ENCODE assay signal across 16 cellular contexts in the genomic region with DNA sequence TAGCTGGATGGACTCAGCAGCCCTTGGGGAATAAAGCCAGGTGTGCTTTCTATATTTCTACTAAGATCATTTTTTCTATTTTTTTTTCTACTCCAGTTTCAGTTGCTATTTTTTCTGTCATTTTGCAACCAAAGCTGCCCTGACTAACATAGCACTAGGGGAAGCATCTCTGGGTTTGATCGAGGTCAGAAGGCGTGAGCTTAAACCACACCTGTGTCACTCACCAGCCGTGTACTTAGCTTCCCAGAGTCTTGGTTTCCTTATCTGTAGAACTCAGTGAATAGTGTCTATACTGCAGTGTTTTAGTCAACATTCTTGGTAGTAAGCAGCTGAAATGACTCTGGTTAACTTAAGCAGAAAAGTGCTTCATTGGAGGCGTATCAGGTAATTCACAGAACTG.
DNase-seq lines count a peak whose midpoint lies in the region; ATAC-seq and TF ChIP-seq lines count a peak whose summit lies in the region.
"Had no signal": no experiment of that assay in that cellular context is flagged by ENCODE, and none has a peak within 500 bp of the region (broad histone marks: within the 10 kb centered on the region; RNA-seq: fewer than 3 reads in every experiment).

No MANE protein-coding gene starts in this region.

- no peak overlapping the region for H3K4me3 ChIP-seq in esophagus squamous epithelium
- H3K4me3 ChIP-seq: left ventricle myocardium inferior, thyroid gland had no signal

- no peaks in the 10 kb centered on the region for H3K36me3 ChIP-seq in esophagus squamous epithelium
- H3K36me3 ChIP-seq: BE2C, left ventricle myocardium inferior, thyroid gland had no signal

- DNase-seq in esophagus squamous epithelium (lab: John Stamatoyannopoulos, UW): no peak
- DNase-seq in SW 1271 (lab: John Stamatoyannopoulos, UW): no peak
- no peak for DNase-seq in AG08395 (ENCODE audit: low spot score)
- no peak for DNase-seq in NCI-H1694 (lab: John Stamatoyannopoulos, UW)
- DNase-seq in NCI-H146 treated with DMSO at 0.1 percent for 48 hours (lab: John Stamatoyannopoulos, UW; ENCODE audit: unreplicated experiment): no peak
- DNase-seq: amniotic stem cell; BE2C; effector memory CD8-positive, alpha-beta T cell; NCI-H2029 treated with DMSO at 0.1 percent for 48 hours; stimulated activated CD4-positive, alpha-beta T cell treated with anti-CD3 and anti-CD28 coated beads, Interleukin-2, amount 100 ng/mL, for 48 hours had no signal

- H3K27me3 ChIP-seq in esophagus squamous epithelium: no peaks in the 10 kb centered on the region
- H3K27me3 ChIP-seq: BE2C, thyroid gland had no signal

- ATAC-seq in GM18909 (IDR thresholded peaks at IDR 0.05; ENCODE audit: poor library complexity, unreplicated experiment): peak; percentile 67
- ATAC-seq in HG02623 (IDR thresholded peaks at IDR 0.05; ENCODE audit: unreplicated experiment): peak; percentile 85
- peak; percentile 88 for ATAC-seq in HG03432 (IDR thresholded peaks at IDR 0.05; ENCODE audit: unreplicated experiment)
- ATAC-seq: effector memory CD8-positive, alpha-beta T cell had no signal

- WGBS in esophagus squamous epithelium, 2 donors: 55 to 66% methylated on average over 4 of the region's 4 CpGs

- H3K27ac ChIP-seq in esophagus squamous epithelium: peak overlapping the region; percentile 16 to 54 (median 33)
- H3K27ac ChIP-seq: left ventricle myocardium inferior, thyroid gland, VCaP had no signal

- peaks cover 5 to 46% (median 5%) of the 10 kb centered on the region in 3 donors for H3K4me1 ChIP-seq in esophagus squamous epithelium
- H3K4me1 ChIP-seq: BE2C, left ventricle myocardium inferior, thyroid gland had no signal

- TF ChIP-seq POLR2A in esophagus squamous epithelium (IDR thresholded peaks at IDR 0.05): no peak

- TF ChIP-seq CTCF in esophagus squamous epithelium (IDR thresholded peaks at IDR 0.05): no peak

- intact Hi-C loops in esophagus squamous epithelium (cut with DNase I): no loop called here

- no peaks in the 10 kb centered on the region for H3K9me3 ChIP-seq in esophagus squamous epithelium
- H3K9me3 ChIP-seq: BE2C, thyroid gland had no signal
